1 cellular context compared by ENCODE assay signal in the genomic region with DNA sequence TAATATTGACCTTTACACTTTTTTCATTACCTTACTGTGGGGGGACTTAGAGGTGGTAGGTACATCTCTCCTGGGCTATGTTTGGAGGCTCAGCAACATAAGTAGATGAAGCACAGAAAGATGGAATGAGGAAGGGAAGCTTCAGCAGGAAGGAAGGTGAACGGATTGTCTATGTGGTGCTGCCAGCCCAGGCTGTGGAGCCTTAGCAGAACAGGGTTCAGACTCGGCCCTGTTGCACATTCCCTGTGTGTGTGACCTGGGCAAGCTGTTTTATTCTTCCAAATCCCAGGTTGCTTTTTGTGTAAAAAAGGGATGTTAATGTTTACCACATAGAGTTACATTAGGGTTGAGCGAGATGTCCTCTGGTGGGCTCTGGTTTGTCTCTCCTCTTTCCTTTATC.
TF ChIP-seq lines count a peak whose summit lies in the region.

No MANE protein-coding gene starts in this region.

TF ChIP-seq in HEK293, 187 proteins besides CTCF, POLR2A, EP300 and RAD21 (continued from another document):
- TF ChIP-seq, protein P1, sequence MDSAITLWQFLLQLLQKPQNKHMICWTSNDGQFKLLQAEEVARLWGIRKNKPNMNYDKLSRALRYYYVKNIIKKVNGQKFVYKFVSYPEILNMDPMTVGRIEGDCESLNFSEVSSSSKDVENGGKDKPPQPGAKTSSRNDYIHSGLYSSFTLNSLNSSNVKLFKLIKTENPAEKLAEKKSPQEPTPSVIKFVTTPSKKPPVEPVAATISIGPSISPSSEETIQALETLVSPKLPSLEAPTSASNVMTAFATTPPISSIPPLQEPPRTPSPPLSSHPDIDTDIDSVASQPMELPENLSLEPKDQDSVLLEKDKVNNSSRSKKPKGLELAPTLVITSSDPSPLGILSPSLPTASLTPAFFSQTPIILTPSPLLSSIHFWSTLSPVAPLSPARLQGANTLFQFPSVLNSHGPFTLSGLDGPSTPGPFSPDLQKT (IDR thresholded peaks at IDR 0.05; ENCODE audit: borderline replicate concordance, low read depth, low read length): no peak
- TF ChIP-seq ZNF600 (tag by site-specific recombination; IDR thresholded peaks at IDR 0.05) (peak; percentile 60; the same call in 1 of the 2 replicates), ZNF548 (tag by site-specific recombination; IDR thresholded peaks at IDR 0.05) (no peak), ZNF114 (tag by site-specific recombination; IDR thresholded peaks at IDR 0.05) (no peak), ZNF24 (tag by site-specific recombination; IDR thresholded peaks at IDR 0.05) (no peak), ZNF561 (tag by site-specific recombination; IDR thresholded peaks at IDR 0.05; ENCODE audit: borderline replicate concordance) (no peak), ZNF529 (tag by site-specific recombination; IDR thresholded peaks at IDR 0.05; ENCODE audit: insufficient replicate concordance) (no peak), RBAK (tag by site-specific recombination; IDR thresholded peaks at IDR 0.05) (no peak)
- TF ChIP-seq, protein P2, sequence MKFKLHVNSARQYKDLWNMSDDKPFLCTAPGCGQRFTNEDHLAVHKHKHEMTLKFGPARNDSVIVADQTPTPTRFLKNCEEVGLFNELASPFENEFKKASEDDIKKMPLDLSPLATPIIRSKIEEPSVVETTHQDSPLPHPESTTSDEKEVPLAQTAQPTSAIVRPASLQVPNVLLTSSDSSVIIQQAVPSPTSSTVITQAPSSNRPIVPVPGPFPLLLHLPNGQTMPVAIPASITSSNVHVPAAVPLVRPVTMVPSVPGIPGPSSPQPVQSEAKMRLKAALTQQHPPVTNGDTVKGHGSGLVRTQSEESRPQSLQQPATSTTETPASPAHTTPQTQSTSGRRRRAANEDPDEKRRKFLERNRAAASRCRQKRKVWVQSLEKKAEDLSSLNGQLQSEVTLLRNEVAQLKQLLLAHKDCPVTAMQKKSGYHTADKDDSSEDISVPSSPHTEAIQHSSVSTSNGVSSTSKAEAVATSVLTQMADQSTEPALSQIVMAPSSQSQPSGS (tag by site-specific recombination; IDR thresholded peaks at IDR 0.05; ENCODE audit: low read depth): no peak
